1 cellular context compared by ENCODE assay signal in genomic region chr17:4986951-4987766, GRCh38.
TF ChIP-seq lines count a peak whose summit lies in the region.

Gene CAMTA2, minus strand, starts transcription at chr17:4987675. Its CDS starts 1,453 bp downstream, at chr17:4986222.

TF ChIP-seq in HepG2, 621 proteins besides CTCF, POLR2A, EP300 and RAD21 (continued from another document and continues in another):
- peak; percentile 26; the same call in 1 of the 2 replicates for TF ChIP-seq THRA (CRISPR knock-in tag; IDR thresholded peaks at IDR 0.05; ENCODE audit: borderline replicate concordance)
- TF ChIP-seq ZNF577 (CRISPR knock-in tag; IDR thresholded peaks at IDR 0.05; ENCODE audit: borderline replicate concordance, low read depth) = no peak
- peak; percentile 30; the same call in 1 of the 2 replicates for TF ChIP-seq ZNF782 (CRISPR knock-in tag; IDR thresholded peaks at IDR 0.05; ENCODE audit: borderline replicate concordance)
- 0 out of 2 replicates have a peak, but pooled peaks have one; percentile 78 for TF ChIP-seq FLYWCH1 (CRISPR knock-in tag; IDR thresholded peaks at IDR 0.05)
- TF ChIP-seq ZNF430 (CRISPR knock-in tag; IDR thresholded peaks at IDR 0.05) = peak; percentile 50; the same call in 1 of the 2 replicates
- no peak for TF ChIP-seq EHMT2 (IDR thresholded peaks at IDR 0.05; ENCODE audit: borderline replicate concordance, low read depth, low read length)
- no peak for TF ChIP-seq ZNF724P (CRISPR knock-in tag; IDR thresholded peaks at IDR 0.05; ENCODE audit: borderline replicate concordance)
- TF ChIP-seq SP4 (CRISPR knock-in tag; IDR thresholded peaks at IDR 0.05) = peak; percentile 60; the same call in 1 of the 2 replicates
- TF ChIP-seq THAP8 (CRISPR knock-in tag; IDR thresholded peaks at IDR 0.05; ENCODE audit: borderline replicate concordance) = peak; percentile 94
- TF ChIP-seq TARDBP (CRISPR knock-in tag; IDR thresholded peaks at IDR 0.05) = no peak
- TF ChIP-seq DPF2 (CRISPR knock-in tag; IDR thresholded peaks at IDR 0.05; ENCODE audit: borderline replicate concordance, low read depth) = no peak
- no peak for TF ChIP-seq CEBPG (CRISPR knock-in tag; IDR thresholded peaks at IDR 0.05)
- peak; percentile 39 for TF ChIP-seq HNRNPLL (IDR thresholded peaks at IDR 0.05; ENCODE audit: low read depth, low read length, poor library complexity, severe bottlenecking)
- peak; percentile 45; the same call in 1 of the 2 replicates for TF ChIP-seq NR2F2 (IDR thresholded peaks at IDR 0.05; ENCODE audit: borderline replicate concordance, low read depth)
- TF ChIP-seq ZNF282 (IDR thresholded peaks at IDR 0.05; ENCODE audit: partially characterized antibody) = no peak
- TF ChIP-seq MATR3 (CRISPR knock-in tag; IDR thresholded peaks at IDR 0.05) = no peak
- TF ChIP-seq KLF9 (CRISPR knock-in tag; IDR thresholded peaks at IDR 0.05; ENCODE audit: low read depth) = no peak
- TF ChIP-seq ZNF234 (CRISPR knock-in tag; conservative IDR thresholded peaks at IDR 0.05) = peak; percentile 82; the same call in 1 of the 2 replicates
- peak; percentile 57 for TF ChIP-seq ZNF235 (CRISPR knock-in tag; IDR thresholded peaks at IDR 0.05; ENCODE audit: borderline replicate concordance)
- TF ChIP-seq ZNF12 (CRISPR knock-in tag; IDR thresholded peaks at IDR 0.05) = no peak
- no peak for TF ChIP-seq ZNF543 (CRISPR knock-in tag; IDR thresholded peaks at IDR 0.05)
- peak; percentile 81 for TF ChIP-seq ZNF607 (CRISPR knock-in tag; IDR thresholded peaks at IDR 0.05; ENCODE audit: borderline replicate concordance)
- TF ChIP-seq HIVEP1 (CRISPR knock-in tag; IDR thresholded peaks at IDR 0.05) = no peak
- TF ChIP-seq GLI4 (CRISPR knock-in tag; IDR thresholded peaks at IDR 0.05; ENCODE audit: borderline replicate concordance) = no peak
- no peak for TF ChIP-seq GTF2F1 (IDR thresholded peaks at IDR 0.05; ENCODE audit: low read length)
- TF ChIP-seq ZNF180 (CRISPR knock-in tag; IDR thresholded peaks at IDR 0.05; ENCODE audit: borderline replicate concordance, low read depth) = 0 out of 2 replicates have a peak, but pooled peaks have one; percentile 29
- peak; percentile 53; the same call in 1 of the 2 replicates for TF ChIP-seq RFXAP (CRISPR knock-in tag; IDR thresholded peaks at IDR 0.05; ENCODE audit: borderline replicate concordance)
- TF ChIP-seq ZNF558 (CRISPR knock-in tag; IDR thresholded peaks at IDR 0.05; ENCODE audit: borderline replicate concordance) = no peak; the same call in 1 of the 2 replicates
- no peak for TF ChIP-seq GPN1 (CRISPR knock-in tag; IDR thresholded peaks at IDR 0.05; ENCODE audit: borderline replicate concordance)
- no peak for TF ChIP-seq STAT5B (CRISPR knock-in tag; IDR thresholded peaks at IDR 0.05)
- 0 out of 2 replicates have a peak, but pooled peaks have one; percentile 31 for TF ChIP-seq CHD4 (IDR thresholded peaks at IDR 0.05; ENCODE audit: borderline replicate concordance, low read length)
- TF ChIP-seq KDM1A (CRISPR knock-in tag; IDR thresholded peaks at IDR 0.05) = peak; percentile 62; the same call in 1 of the 2 replicates
- no peak for TF ChIP-seq ZNF841 (CRISPR knock-in tag; IDR thresholded peaks at IDR 0.05; ENCODE audit: borderline replicate concordance)
- TF ChIP-seq ATF6 (CRISPR knock-in tag; conservative IDR thresholded peaks at IDR 0.05) = no peak
- TF ChIP-seq SALL1 (CRISPR knock-in tag; IDR thresholded peaks at IDR 0.05) = peak; percentile 50; the same call in 1 of the 2 replicates
- TF ChIP-seq FOXO1 (CRISPR knock-in tag; IDR thresholded peaks at IDR 0.05) = no peak; the same call in 1 of the 2 replicates
- no peak for TF ChIP-seq ZNF83 (CRISPR knock-in tag; IDR thresholded peaks at IDR 0.05; ENCODE audit: borderline replicate concordance)
- TF ChIP-seq PREB (CRISPR knock-in tag; IDR thresholded peaks at IDR 0.05) = no peak
- TF ChIP-seq MIXL1 (CRISPR knock-in tag; IDR thresholded peaks at IDR 0.05) = peak; percentile 71
- peak; percentile 79; the same call in 1 of the 2 replicates for TF ChIP-seq ZBTB2 (CRISPR knock-in tag; IDR thresholded peaks at IDR 0.05; ENCODE audit: low read depth)
- peak; percentile 36; the same call in 1 of the 2 replicates for TF ChIP-seq HNF1B (CRISPR knock-in tag; IDR thresholded peaks at IDR 0.05)
- no peak for TF ChIP-seq ELK4 (CRISPR knock-in tag; IDR thresholded peaks at IDR 0.05; ENCODE audit: borderline replicate concordance)
- TF ChIP-seq ZBTB1 (CRISPR knock-in tag; IDR thresholded peaks at IDR 0.05; ENCODE audit: borderline replicate concordance) = no peak
- no peak for TF ChIP-seq ZFP36 (IDR thresholded peaks at IDR 0.05; ENCODE audit: borderline replicate concordance, low read depth, low read length, partially characterized antibody)
- no peak for TF ChIP-seq MAF1 (CRISPR knock-in tag; IDR thresholded peaks at IDR 0.05; ENCODE audit: borderline replicate concordance)
- TF ChIP-seq ZNF766 (CRISPR knock-in tag; IDR thresholded peaks at IDR 0.05; ENCODE audit: borderline replicate concordance) = no peak
- peak; percentile 99 for TF ChIP-seq HMGXB4 (CRISPR knock-in tag; IDR thresholded peaks at IDR 0.05; ENCODE audit: borderline replicate concordance in 1 of 2, low read depth in 1 of 2)
- 0 out of 2 replicates have a peak, but pooled peaks have one; percentile 50 for TF ChIP-seq SSRP1 (CRISPR knock-in tag; IDR thresholded peaks at IDR 0.05)
- no peak for TF ChIP-seq CHD2 (IDR thresholded peaks at IDR 0.05; ENCODE audit: low read depth, low read length)
- no peak for TF ChIP-seq ZBTB20 (CRISPR knock-in tag; IDR thresholded peaks at IDR 0.05; ENCODE audit: borderline replicate concordance, low read depth)
- TF ChIP-seq ZBTB34 (CRISPR knock-in tag; IDR thresholded peaks at IDR 0.05) = no peak
- no peak for TF ChIP-seq ZNF781 (CRISPR knock-in tag; IDR thresholded peaks at IDR 0.05; ENCODE audit: borderline replicate concordance, not compliant biosample characterization)
- TF ChIP-seq ZNF615 (CRISPR knock-in tag; IDR thresholded peaks at IDR 0.05; ENCODE audit: borderline replicate concordance) = no peak
- TF ChIP-seq GATAD1 (CRISPR knock-in tag; IDR thresholded peaks at IDR 0.05) = peak; percentile 90
- no peak; the same call in 1 of the 2 replicates for TF ChIP-seq ZNF839 (CRISPR knock-in tag; IDR thresholded peaks at IDR 0.05; ENCODE audit: borderline replicate concordance)
- no peak; the same call in 1 of the 2 replicates for TF ChIP-seq LBX2 (CRISPR knock-in tag; IDR thresholded peaks at IDR 0.05; ENCODE audit: borderline replicate concordance)
